ENCODE assay signal across 8 cellular contexts in the genomic region with DNA sequence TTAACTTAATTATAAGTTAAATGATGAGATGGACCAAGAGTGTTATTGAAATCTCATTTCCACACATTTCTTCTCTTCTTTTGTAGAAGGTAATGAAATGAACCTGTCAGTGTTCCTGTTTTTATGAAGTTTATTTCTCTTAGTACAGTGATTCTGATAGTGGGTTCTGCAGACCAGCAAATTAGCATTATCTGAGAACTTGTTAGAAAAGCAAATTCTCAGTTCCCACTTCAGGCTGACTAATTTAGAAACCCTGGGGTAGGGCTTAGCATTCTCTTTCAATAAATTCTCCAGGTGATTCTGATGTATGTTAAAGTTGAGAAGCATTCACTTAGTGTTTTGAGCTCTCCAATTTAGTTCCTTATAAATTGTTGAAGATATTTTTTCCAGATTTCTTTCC. TPM values are rescaled to one million over a fixed set of nuclear protein-coding genes. Genes with fewer than 3 reads are reported as not detected.
DNase-seq lines count a peak whose midpoint lies in the region; ATAC-seq lines count a peak whose summit lies in the region.
"Not testable (repeated sequence)": the region's sequence is repeated elsewhere in the genome, so short reads cannot be mapped to it uniquely, and the experiment has no call there.

No MANE protein-coding gene starts in this region.

- peak; percentile 29 for DNase-seq in stimulated activated naive B cell treated with anti-CD40 and anti-IgM and Interleukin-4, amounts not matched to agents 10 μg/mL and 1 μg/mL and 100 μg/mL, for 72 hours

- not testable (repeated sequence) for H3K9me3 Mint-ChIP-seq in activated T-helper 17 cell treated with anti-CD3 and anti-CD28 coated beads, Interleukin-2, amount 50 U/mL, for 72 hours; stimulated activated naive B cell treated with anti-CD40 and anti-IgM and Interleukin-4, amounts not matched to agents 10 μg/mL and 1 μg/mL and 100 μg/mL, for 72 hours

- not testable (repeated sequence) for H3K27ac Mint-ChIP-seq in activated T-helper 17 cell treated with anti-CD3 and anti-CD28 coated beads, Interleukin-2, amount 50 U/mL, for 72 hours; stimulated activated naive B cell treated with anti-CD40 and anti-IgM and Interleukin-4, amounts not matched to agents 10 μg/mL and 1 μg/mL and 100 μg/mL, for 72 hours

- not testable (repeated sequence) for H3K36me3 Mint-ChIP-seq in activated T-helper 17 cell treated with anti-CD3 and anti-CD28 coated beads, Interleukin-2, amount 50 U/mL, for 72 hours (ENCODE audit: low read depth); stimulated activated naive B cell treated with anti-CD40 and anti-IgM and Interleukin-4, amounts not matched to agents 10 μg/mL and 1 μg/mL and 100 μg/mL, for 72 hours

- not testable (repeated sequence) for H3K4me1 Mint-ChIP-seq in activated T-helper 17 cell treated with anti-CD3 and anti-CD28 coated beads, Interleukin-2, amount 50 U/mL, for 72 hours; stimulated activated naive B cell treated with anti-CD40 and anti-IgM and Interleukin-4, amounts not matched to agents 10 μg/mL and 1 μg/mL and 100 μg/mL, for 72 hours

- ATAC-seq in GM18499 (IDR thresholded peaks at IDR 0.05; ENCODE audit: insufficient read depth, unreplicated experiment) (peak; percentile 73), GM18909 (IDR thresholded peaks at IDR 0.05; ENCODE audit: poor library complexity, unreplicated experiment) (peak; percentile 89), GM21360 (IDR thresholded peaks at IDR 0.05; ENCODE audit: unreplicated experiment) (peak; percentile 84), HG02678 (IDR thresholded peaks at IDR 0.05; ENCODE audit: unreplicated experiment) (peak; percentile 86), HG03066 (IDR thresholded peaks at IDR 0.05; ENCODE audit: low read depth, unreplicated experiment) (peak; percentile 79), HG03460 (IDR thresholded peaks at IDR 0.05; ENCODE audit: unreplicated experiment) (peak; percentile 83)
- ATAC-seq in activated T-helper 17 cell treated with anti-CD3 and anti-CD28 coated beads, Interleukin-2, amount 50 U/mL, for 72 hours (replicated peaks) = peak; percentile 70
- peak; percentile 98 to 99 for ATAC-seq in stimulated activated naive B cell treated with anti-CD40 and anti-IgM and Interleukin-4, amounts not matched to agents 10 μg/mL and 1 μg/mL and 100 μg/mL, for 72 hours (replicated peaks)

- not testable (repeated sequence) for H3K4me3 Mint-ChIP-seq in activated T-helper 17 cell treated with anti-CD3 and anti-CD28 coated beads, Interleukin-2, amount 50 U/mL, for 72 hours; stimulated activated naive B cell treated with anti-CD40 and anti-IgM and Interleukin-4, amounts not matched to agents 10 μg/mL and 1 μg/mL and 100 μg/mL, for 72 hours

- H3K27me3 Mint-ChIP-seq in activated T-helper 17 cell treated with anti-CD3 and anti-CD28 coated beads, Interleukin-2, amount 50 U/mL, for 72 hours; stimulated activated naive B cell treated with anti-CD40 and anti-IgM and Interleukin-4, amounts not matched to agents 10 μg/mL and 1 μg/mL and 100 μg/mL, for 72 hours: not testable (repeated sequence)

RNA-seq across cellular contexts. Expression of gene NSF, which starts 12.7 kb away (rescaled TPM):
- 10 to 100 TPM; 35.0 to 45.1 TPM for total RNA-seq in activated T-helper 17 cell treated with anti-CD3 and anti-CD28 coated beads, Interleukin-2, amount 50 U/mL, for 72 hours

RNA-seq across cellular contexts. Expression of gene ARL17A, which starts 23.6 kb away (rescaled TPM):
- total RNA-seq in activated T-helper 17 cell treated with anti-CD3 and anti-CD28 coated beads, Interleukin-2, amount 50 U/mL, for 72 hours = 10 to 100 TPM; 18.1 to 38.6 TPM

Comparison
In these comparisons a context has a peak if more than half of its experiments do, and no peak if none do; other contexts are left out.
1. Peak in every context shown above with its lines: DNase-seq and ATAC-seq.